Comparison of ENCODE assay signal across 19 cellular contexts in genomic region chr3:171326717-171327440, GRCh38.
"Had no signal": no experiment of that assay in that cellular context is flagged by ENCODE, and none has a peak within 500 bp of the region (broad histone marks: within the 10 kb centered on the region; RNA-seq: fewer than 3 reads in every experiment).

No MANE protein-coding gene starts in this region.

- H3K4me3 Mint-ChIP-seq: activated CD8-positive, alpha-beta memory T cell treated with anti-CD3 and anti-CD28 coated beads, Interleukin-2, amount 10 ng/mL, durations not matched to agents 7 days and 5 days; activated naive CD8-positive, alpha-beta T cell treated with anti-CD3 and anti-CD28 coated beads for 36 hours; activated T-cell treated with anti-CD3 and anti-CD28 coated beads, Interleukin-2, amount 50 U/mL, for 24 hours had no signal

- H3K4me3 ChIP-seq: cardiac muscle cell, colonic mucosa, heart right ventricle, right atrium auricular region, skin epidermis, thyroid gland, vagina had no signal

- H3K27ac Mint-ChIP-seq: activated CD8-positive, alpha-beta memory T cell treated with anti-CD3 and anti-CD28 coated beads, Interleukin-2, amount 10 ng/mL, durations not matched to agents 7 days and 5 days; activated naive CD8-positive, alpha-beta T cell treated with anti-CD3 and anti-CD28 coated beads for 36 hours; activated T-cell treated with anti-CD3 and anti-CD28 coated beads, Interleukin-2, amount 50 U/mL, for 24 hours had no signal

- H3K4me1 ChIP-seq: colonic mucosa had no signal

- H3K27me3 Mint-ChIP-seq: activated CD8-positive, alpha-beta memory T cell treated with anti-CD3 and anti-CD28 coated beads, Interleukin-2, amount 10 ng/mL, durations not matched to agents 7 days and 5 days; activated naive CD8-positive, alpha-beta T cell treated with anti-CD3 and anti-CD28 coated beads for 36 hours; activated T-cell treated with anti-CD3 and anti-CD28 coated beads, Interleukin-2, amount 50 U/mL, for 24 hours had no signal

- ATAC-seq: left lobe of liver had no signal

- H3K27ac ChIP-seq: cardiac muscle cell, colonic mucosa, heart right ventricle, right atrium auricular region, skin epidermis, thyroid gland, vagina had no signal

- H3K9me3 ChIP-seq: colonic mucosa, heart right ventricle, right atrium auricular region, thyroid gland, vagina had no signal

- H3K27me3 ChIP-seq: cardiac muscle cell, colonic mucosa, heart right ventricle, right atrium auricular region, thyroid gland, vagina had no signal

- FAIRE-seq: frontal cortex had no signal

- DNase-seq: activated CD4-positive, alpha-beta T cell treated with anti-CD3 and anti-CD28 coated beads for 1 hour; activated CD4-positive, alpha-beta T cell treated with anti-CD3 and anti-CD28 coated beads, Interleukin-2, amount 50 U/mL, for 48 hours; activated CD8-positive, alpha-beta memory T cell treated with anti-CD3 and anti-CD28 coated beads, Interleukin-2, amount 10 ng/mL, durations not matched to agents 7 days and 5 days; activated effector memory CD4-positive, alpha-beta T cell treated with anti-CD3 and anti-CD28 coated beads, Interleukin-2, amount 50 U/mL, for 16 hours; activated naive CD8-positive, alpha-beta T cell treated with anti-CD3 and anti-CD28 coated beads for 36 hours; activated T-cell treated with anti-CD3 and anti-CD28 coated beads, Interleukin-2, amount 50 U/mL, for 24 hours; anterior cingulate cortex; colonic mucosa; effector CD8-positive, alpha-beta T cell; heart right ventricle; islet precursor cell; T1000 had no signal

- H3K36me3 ChIP-seq: cardiac muscle cell, colonic mucosa, heart right ventricle, right atrium auricular region, thyroid gland, vagina had no signal
